Comparison of ENCODE assay signal across 8 cellular contexts in the genomic region with DNA sequence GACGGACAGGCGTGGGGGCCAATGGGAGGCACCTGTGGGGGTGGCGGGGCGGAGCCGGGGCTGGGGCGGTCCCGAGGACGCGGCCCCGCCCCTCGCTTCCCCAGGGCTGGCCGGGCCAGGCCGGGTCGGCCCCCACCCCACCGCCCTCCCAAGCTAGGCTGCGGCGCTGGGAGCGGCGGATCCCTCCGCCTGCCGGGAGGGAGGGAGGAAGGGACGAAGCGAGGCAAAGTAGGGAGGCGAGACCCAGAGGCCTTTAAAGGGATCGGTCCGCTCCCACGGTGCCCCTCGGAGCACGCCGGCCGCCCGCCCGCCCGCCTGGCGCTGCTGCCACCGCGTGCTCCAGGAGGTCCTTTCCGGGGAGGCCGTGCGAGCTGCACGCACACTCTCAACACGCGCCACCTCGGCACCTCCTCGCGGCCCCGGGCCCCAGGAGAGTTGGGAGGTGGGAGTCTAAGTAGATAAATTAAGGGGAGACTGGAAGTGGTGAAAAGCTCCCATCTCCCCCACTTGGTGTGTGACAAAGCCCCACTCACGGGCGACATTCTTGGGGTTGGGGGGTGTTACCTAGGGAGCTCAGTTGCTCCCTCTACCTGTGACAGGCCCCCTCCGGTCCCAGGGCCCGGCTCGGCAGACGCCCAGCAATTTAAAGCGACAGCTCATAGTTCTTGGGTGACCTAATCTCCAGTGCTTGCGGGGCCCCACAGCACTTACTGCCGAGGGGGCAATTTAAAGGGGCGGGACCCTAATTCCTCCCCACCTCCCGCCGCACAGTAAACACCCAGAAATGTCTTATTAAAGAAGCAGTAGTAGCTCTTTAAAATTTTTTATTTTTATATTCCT. TPM values are rescaled to one million over a fixed set of nuclear protein-coding genes. Genes with fewer than 3 reads are reported as not detected.
DNase-seq lines count a peak whose midpoint lies in the region; ATAC-seq and TF ChIP-seq lines count a peak whose summit lies in the region.

No MANE protein-coding gene starts in this region.

- TF ChIP-seq EP300 in neural cell (conservative IDR thresholded peaks at IDR 0.05; ENCODE audit: poor library complexity, severe bottlenecking) = peak; percentile 50

- H3K4me1 ChIP-seq in Loucy (ENCODE audit: insufficient read depth, low read length, poor library complexity, severe bottlenecking) = peaks cover 74% of the 10 kb centered on the region
- H3K4me1 ChIP-seq in RWPE2 (ENCODE audit: insufficient read depth, poor library complexity, severe bottlenecking) = peaks cover 56% of the 10 kb centered on the region

- H3K9me2 ChIP-seq in Loucy (replicated peaks; ENCODE audit: low read depth, low read length) (no peaks in the 10 kb centered on the region), neural cell (ENCODE audit: insufficient read depth, low read length) (no peaks in the 10 kb centered on the region)

- H3K4me3 Mint-ChIP-seq in stimulated activated naive CD8-positive, alpha-beta T cell treated with anti-CD3 and anti-CD28 coated beads, Interleukin-15, amount 100 ng/mL, for 72 hours = peak overlapping the region; percentile 92

- H3K36me3 ChIP-seq in H7 (replicated peaks; ENCODE audit: control insufficient read depth, insufficient read depth, low read length) (no peaks in the 10 kb centered on the region), Loucy (ENCODE audit: insufficient read depth, low read length) (no peaks in the 10 kb centered on the region), RWPE2 (ENCODE audit: low read depth) (0 out of 2 replicates have a peak, but pooled peaks cover 7% of the 10 kb centered on the region), neural cell (ENCODE audit: insufficient read depth, low read length) (no peaks in the 10 kb centered on the region)

- H3K27ac ChIP-seq in RWPE2 (ENCODE audit: poor library complexity, severe bottlenecking) (peak overlapping the region; percentile 96), neural cell (ENCODE audit: low read length) (peak overlapping the region; percentile 99)

- peak; percentile 62 for TF ChIP-seq RAD21 in neural cell (conservative IDR thresholded peaks at IDR 0.05)

- no peaks in the 10 kb centered on the region; the same call in 1 of the 2 replicates for H3K27me3 ChIP-seq in H7 (ENCODE audit: control insufficient read depth, insufficient read depth, low read length)
- no peaks in the 10 kb centered on the region for H3K27me3 ChIP-seq in Loucy (ENCODE audit: insufficient read depth, low read length, poor library complexity, severe bottlenecking)
- H3K27me3 ChIP-seq in RWPE2 (ENCODE audit: insufficient read depth, poor library complexity, severe bottlenecking) = no peaks in the 10 kb centered on the region
- no peaks in the 10 kb centered on the region for H3K27me3 ChIP-seq in neural cell (ENCODE audit: insufficient read depth, low read depth, low read length)

- peak; percentile 64 for ATAC-seq in RWPE2 (ENCODE audit: low read depth)
- ATAC-seq in stimulated activated naive CD8-positive, alpha-beta T cell treated with anti-CD3 and anti-CD28 coated beads, Interleukin-15, amount 100 ng/mL, for 72 hours = peak; percentile 76

- DNase-seq in ELR (ENCODE audit: low read depth) = peak; percentile 95
- peak; percentile 100 for DNase-seq in H7
- peak; percentile 89 for DNase-seq in RWPE2 (ENCODE audit: low spot score)
- peak; percentile 91 for DNase-seq in activated effector memory CD4-positive, alpha-beta T cell treated with Interleukin-2 at 50 U/mL for 16 hours
- DNase-seq in fibroblast of the aortic adventitia (ENCODE audit: low read depth) = peak; percentile 95
- DNase-seq in stimulated activated naive CD8-positive, alpha-beta T cell treated with anti-CD3 and anti-CD28 coated beads, Interleukin-15, amount 100 ng/mL, for 72 hours = peak; percentile 93

- H3K4me2 ChIP-seq in Loucy (ENCODE audit: low read depth, low read length, poor library complexity, severe bottlenecking) (peak overlapping the region; percentile 82), neural cell (ENCODE audit: low read length) (peak overlapping the region; percentile 89)

- H3K27me3 Mint-ChIP-seq in stimulated activated naive CD8-positive, alpha-beta T cell treated with anti-CD3 and anti-CD28 coated beads, Interleukin-15, amount 100 ng/mL, for 72 hours = no peaks in the 10 kb centered on the region

- H3K9me3 ChIP-seq in Loucy (ENCODE audit: insufficient read depth, low read depth, low read length) (no peaks in the 10 kb centered on the region), RWPE2 (ENCODE audit: severe bottlenecking) (no peaks in the 10 kb centered on the region), neural cell (ENCODE audit: low read length) (no peaks in the 10 kb centered on the region)

- H4K20me1 ChIP-seq in Loucy (ENCODE audit: insufficient read depth, low read length, poor library complexity, severe bottlenecking) (peaks cover 41% of the 10 kb centered on the region), neural cell (ENCODE audit: insufficient read depth) (peaks cover 3% of the 10 kb centered on the region)

- peaks cover 76% of the 10 kb centered on the region for H3K4me1 Mint-ChIP-seq in stimulated activated naive CD8-positive, alpha-beta T cell treated with anti-CD3 and anti-CD28 coated beads, Interleukin-15, amount 100 ng/mL, for 72 hours

- peak overlapping the region; percentile 95 for H3K9ac ChIP-seq in Loucy (ENCODE audit: low read depth, low read length, poor library complexity, severe bottlenecking)
- H3K9ac ChIP-seq in neural cell (ENCODE audit: low read length) = peak overlapping the region; percentile 96

- H3K79me2 ChIP-seq in Loucy (ENCODE audit: insufficient read depth, low read length) (peaks cover 62% of the 10 kb centered on the region), neural cell (replicated peaks; ENCODE audit: insufficient read depth, low read length) (peaks cover 36% of the 10 kb centered on the region)

- H3F3A ChIP-seq in Loucy (ENCODE audit: low read depth) = peaks cover 5% of the 10 kb centered on the region; the same call in 1 of the 2 replicates
- H3F3A ChIP-seq in neural cell (ENCODE audit: insufficient read depth, low read length, poor library complexity, severe bottlenecking) = no peaks in the 10 kb centered on the region

- peak overlapping the region; percentile 89 for H2AFZ ChIP-seq in Loucy (ENCODE audit: low read length)
- peak overlapping the region; percentile 79 for H2AFZ ChIP-seq in neural cell (ENCODE audit: low read depth, low read length)

- peak overlapping the region; percentile 72 for H3K4me3 ChIP-seq in H7 (ENCODE audit: insufficient read depth, low read depth, low read length)
- peak overlapping the region; percentile 88 for H3K4me3 ChIP-seq in Loucy (ENCODE audit: low read length, poor library complexity, severe bottlenecking)
- peak overlapping the region; percentile 98 for H3K4me3 ChIP-seq in RWPE2 (ENCODE audit: severe bottlenecking)
- H3K4me3 ChIP-seq in fibroblast of the aortic adventitia (ENCODE audit: low read depth, low read length) = peak overlapping the region; percentile 93
- peak overlapping the region; percentile 93 for H3K4me3 ChIP-seq in neural cell (ENCODE audit: low read length)

- TF ChIP-seq CTCF in Loucy (conservative IDR thresholded peaks at IDR 0.05; ENCODE audit: low read length) (peak; percentile 62), RWPE2 (IDR thresholded peaks at IDR 0.05; ENCODE audit: poor library complexity, severe bottlenecking) (peak; percentile 73), fibroblast of the aortic adventitia (IDR thresholded peaks at IDR 0.05; ENCODE audit: insufficient read depth, low read length) (no peak), neural cell (IDR thresholded peaks at IDR 0.05; ENCODE audit: poor library complexity, severe bottlenecking) (peak; percentile 77)

- H3K27ac Mint-ChIP-seq in stimulated activated naive CD8-positive, alpha-beta T cell treated with anti-CD3 and anti-CD28 coated beads, Interleukin-15, amount 100 ng/mL, for 72 hours = peak overlapping the region; percentile 95 to 96

- H3K9me3 Mint-ChIP-seq in stimulated activated naive CD8-positive, alpha-beta T cell treated with anti-CD3 and anti-CD28 coated beads, Interleukin-15, amount 100 ng/mL, for 72 hours = peaks cover 0 to 4% of the 10 kb centered on the region in 2 donors

TF ChIP-seq in neural cell, 6 proteins besides CTCF, POLR2A, EP300 and RAD21:
- TF ChIP-seq TAF1 (IDR thresholded peaks at IDR 0.05; ENCODE audit: low read depth) = no peak
- TF ChIP-seq SMC3 (conservative IDR thresholded peaks at IDR 0.05; ENCODE audit: poor library complexity) = peak; percentile 76
- TF ChIP-seq POLR2AphosphoS5 (IDR thresholded peaks at IDR 0.05) = peak; percentile 93
- no peak for TF ChIP-seq EZH2 (IDR thresholded peaks at IDR 0.05; ENCODE audit: borderline replicate concordance, insufficient read depth, low read length, poor library complexity, severe bottlenecking)
- peak; percentile 97 for TF ChIP-seq MXI1 (conservative IDR thresholded peaks at IDR 0.05; ENCODE audit: poor library complexity, severe bottlenecking)
- TF ChIP-seq, protein P1, sequence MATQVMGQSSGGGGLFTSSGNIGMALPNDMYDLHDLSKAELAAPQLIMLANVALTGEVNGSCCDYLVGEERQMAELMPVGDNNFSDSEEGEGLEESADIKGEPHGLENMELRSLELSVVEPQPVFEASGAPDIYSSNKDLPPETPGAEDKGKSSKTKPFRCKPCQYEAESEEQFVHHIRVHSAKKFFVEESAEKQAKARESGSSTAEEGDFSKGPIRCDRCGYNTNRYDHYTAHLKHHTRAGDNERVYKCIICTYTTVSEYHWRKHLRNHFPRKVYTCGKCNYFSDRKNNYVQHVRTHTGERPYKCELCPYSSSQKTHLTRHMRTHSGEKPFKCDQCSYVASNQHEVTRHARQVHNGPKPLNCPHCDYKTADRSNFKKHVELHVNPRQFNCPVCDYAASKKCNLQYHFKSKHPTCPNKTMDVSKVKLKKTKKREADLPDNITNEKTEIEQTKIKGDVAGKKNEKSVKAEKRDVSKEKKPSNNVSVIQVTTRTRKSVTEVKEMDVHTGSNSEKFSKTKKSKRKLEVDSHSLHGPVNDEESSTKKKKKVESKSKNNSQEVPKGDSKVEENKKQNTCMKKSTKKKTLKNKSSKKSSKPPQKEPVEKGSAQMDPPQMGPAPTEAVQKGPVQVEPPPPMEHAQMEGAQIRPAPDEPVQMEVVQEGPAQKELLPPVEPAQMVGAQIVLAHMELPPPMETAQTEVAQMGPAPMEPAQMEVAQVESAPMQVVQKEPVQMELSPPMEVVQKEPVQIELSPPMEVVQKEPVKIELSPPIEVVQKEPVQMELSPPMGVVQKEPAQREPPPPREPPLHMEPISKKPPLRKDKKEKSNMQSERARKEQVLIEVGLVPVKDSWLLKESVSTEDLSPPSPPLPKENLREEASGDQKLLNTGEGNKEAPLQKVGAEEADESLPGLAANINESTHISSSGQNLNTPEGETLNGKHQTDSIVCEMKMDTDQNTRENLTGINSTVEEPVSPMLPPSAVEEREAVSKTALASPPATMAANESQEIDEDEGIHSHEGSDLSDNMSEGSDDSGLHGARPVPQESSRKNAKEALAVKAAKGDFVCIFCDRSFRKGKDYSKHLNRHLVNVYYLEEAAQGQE (IDR thresholded peaks at IDR 0.05; ENCODE audit: borderline replicate concordance) = peak; percentile 83
TF ChIP-seq in neural cell: peak in this region for 4.

RNA-seq across cellular contexts. Expression of a gene that starts 0.5 kb away (rescaled TPM):
- total RNA-seq in H7 (2014; rRNA removed; shearing (Covaris generic)) = 14.2 TPM in 2 replicates
- total RNA-seq in fibroblast of the aortic adventitia (ENCODE audit: low replicate concordance) = 6.0 and 11.6 TPM in 2 replicates
- polyA plus RNA-seq in neural cell = 4.7 and 5.2 TPM in 2 replicates
- 13.4 and 15.4 TPM in 2 replicates for polyA minus RNA-seq in neural cell

Comparison
In these comparisons a context has a peak if more than half of its experiments do, and no peak if none do; other contexts are left out.
1. Peak in every context shown above with its lines: DNase-seq, ATAC-seq, H3K4me3 ChIP-seq and H3K27ac ChIP-seq.